Comparison of ENCODE assay signal across 38 cellular contexts in the genomic region with DNA sequence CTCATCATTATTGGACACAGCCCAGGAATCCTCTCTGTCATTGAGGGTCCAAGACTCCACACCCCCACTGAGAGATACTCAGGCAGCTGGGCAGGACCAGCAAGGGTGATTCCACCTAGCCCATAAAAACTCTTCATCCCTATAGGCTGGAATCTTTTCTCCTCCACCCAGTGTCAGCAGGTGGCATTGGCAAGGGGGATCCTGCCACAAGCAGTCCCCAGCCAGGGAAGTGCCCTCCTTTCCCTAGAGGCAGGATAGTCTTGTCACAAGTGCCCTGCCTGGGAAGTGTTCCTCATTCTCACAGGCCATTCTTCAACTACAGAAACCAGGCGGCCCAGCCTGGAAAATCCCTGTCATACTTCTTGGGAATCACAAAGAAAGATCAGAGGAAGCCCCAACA.
"Had no signal": no experiment of that assay in that cellular context is flagged by ENCODE, and none has a peak within 500 bp of the region (broad histone marks: within the 10 kb centered on the region; RNA-seq: fewer than 3 reads in every experiment).

No MANE protein-coding gene starts in this region.

- H3K9me3 Mint-ChIP-seq: activated CD4-positive, alpha-beta T cell treated with anti-CD3 and anti-CD28 coated beads, Interleukin-2, amount 10 ng/mL, durations not matched to agents 24 days and 14 days had no signal

- H3K27ac Mint-ChIP-seq: activated B cell treated with CpG ODN at 0.5 μM for 24 hours; activated CD4-positive, alpha-beta memory T cell treated with anti-CD3 and anti-CD28 coated beads for 36 hours; activated CD4-positive, alpha-beta T cell treated with anti-CD3 and anti-CD28 coated beads, Interleukin-2, amount 10 ng/mL, durations not matched to agents 24 days and 14 days; activated CD8-positive, alpha-beta T cell treated with anti-CD3 and anti-CD28 coated beads for 36 hours; activated naive CD4-positive, alpha-beta T cell treated with anti-CD3 and anti-CD28 coated beads for 36 hours; activated naive CD4-positive, alpha-beta T cell treated with anti-CD3 and anti-CD28 coated beads, Interleukin-2, amount 50 U/mL, for 72 hours; activated naive CD8-positive, alpha-beta T cell treated with anti-CD3 and anti-CD28 coated beads for 36 hours; activated T-cell treated with anti-CD3 and anti-CD28 coated beads, Interleukin-2, amount 50 U/mL, for 72 hours; activated T-helper 1 cell treated with anti-CD3 and anti-CD28 coated beads, Interleukin-12 subunit alpha, Interleukin-12 subunit beta, Interleukin-2, Interleukin-4 antibody, amounts not matched to agents 30 ng/mL and 10 ng/mL and 1 ng/mL, durations not matched to agents 14 hours and 24 hours and 36 hours; activated T-helper 17 cell treated with anti-CD3 and anti-CD28 coated beads, Interleukin-2, amount 50 U/mL, for 72 hours; T-helper 1 cell treated with Interleukin-12 subunit alpha and Interleukin-12 subunit beta and Interleukin-4 antibody, amounts not matched to agents 30 μg/mL and 1 μg/mL, for 36 hours; T-helper 2 cell treated with Interferon-gamma antibody and Interleukin-4, amounts not matched to agents 5 μg/mL and 100 μg/mL, for 36 hours had no signal

- DNase-seq: activated B cell treated with CpG ODN at 0.5 μM for 24 hours; activated CD4-positive, alpha-beta memory T cell treated with anti-CD3 and anti-CD28 coated beads for 36 hours; activated CD4-positive, alpha-beta T cell treated with anti-CD3 and anti-CD28 coated beads for 4 hours; activated CD4-positive, alpha-beta T cell treated with anti-CD3 and anti-CD28 coated beads, Interleukin-2, amount 10 ng/mL, durations not matched to agents 24 days and 14 days; activated CD4-positive, alpha-beta T cell treated with anti-CD3 and anti-CD28 coated beads, Interleukin-2, amount 50 U/mL, for 1 hour; activated CD4-positive, alpha-beta T cell treated with anti-CD3 and anti-CD28 coated beads, Interleukin-2, amount 50 U/mL, for 4 hours; activated CD4-positive, CD25-positive, alpha-beta regulatory T cell treated with anti-CD3 and anti-CD28 coated beads, Interleukin-2, amount 50 U/mL, for 72 hours; activated CD8-positive, alpha-beta memory T cell treated with anti-CD3 and anti-CD28 coated beads, Interleukin-2, amount 50 U/mL, for 4 hours; activated CD8-positive, alpha-beta T cell treated with anti-CD3 and anti-CD28 coated beads for 36 hours; activated effector memory CD4-positive, alpha-beta T cell treated with anti-CD3 and anti-CD28 coated beads, Interleukin-2, amount 50 U/mL, for 16 hours; activated gamma-delta T cell treated with Interleukin-2 at 50 U/mL for 16 hours; activated naive CD4-positive, alpha-beta T cell; activated naive CD4-positive, alpha-beta T cell treated with anti-CD3 and anti-CD28 coated beads for 36 hours; activated naive CD4-positive, alpha-beta T cell treated with anti-CD3 and anti-CD28 coated beads, Interleukin-2, amount 50 U/mL, for 16 hours; activated naive CD8-positive, alpha-beta T cell treated with anti-CD3 and anti-CD28 coated beads for 36 hours; activated T-cell treated with anti-CD3 and anti-CD28 coated beads for 4 hours; activated T-cell treated with anti-CD3 and anti-CD28 coated beads, Interleukin-2, amount 50 U/mL, for 1 hour; activated T-cell treated with anti-CD3 and anti-CD28 coated beads, Interleukin-2, amount 50 U/mL, for 4 hours; activated T-cell treated with anti-CD3 and anti-CD28 coated beads, Interleukin-2, amount 50 U/mL, for 72 hours; amniotic stem cell; aorta; body of pancreas; brain microvascular endothelial cell; cerebellar nuclear complex; T-helper 1 cell; T-helper 2 cell; T-helper 9 cell had no signal

- H3K27ac ChIP-seq: adrenal gland, body of pancreas, brain microvascular endothelial cell, breast epithelium, VCaP had no signal

- H3K9me3 ChIP-seq: adrenal gland had no signal

- H3K4me3 ChIP-seq: adrenal gland, body of pancreas, breast epithelium had no signal

- H3K27me3 Mint-ChIP-seq: activated CD4-positive, alpha-beta T cell treated with anti-CD3 and anti-CD28 coated beads, Interleukin-2, amount 10 ng/mL, durations not matched to agents 24 days and 14 days had no signal

- H3K4me1 Mint-ChIP-seq: activated B cell treated with CpG ODN at 0.5 μM for 24 hours; activated CD4-positive, alpha-beta T cell treated with anti-CD3 and anti-CD28 coated beads, Interleukin-2, amount 10 ng/mL, durations not matched to agents 24 days and 14 days; activated naive CD8-positive, alpha-beta T cell treated with anti-CD3 and anti-CD28 coated beads for 36 hours; activated T-helper 17 cell treated with anti-CD3 and anti-CD28 coated beads, Interleukin-2, amount 50 U/mL, for 72 hours; central memory CD8-positive, alpha-beta T cell had no signal

- ATAC-seq: activated CD8-positive, alpha-beta T cell treated with anti-CD3 and anti-CD28 coated beads for 36 hours; activated naive CD4-positive, alpha-beta T cell treated with anti-CD3 and anti-CD28 coated beads, Interleukin-2, amount 50 U/mL, for 72 hours; activated T-cell treated with anti-CD3 and anti-CD28 coated beads, Interleukin-2, amount 50 U/mL, for 4 hours; activated T-cell treated with anti-CD3 and anti-CD28 coated beads, Interleukin-2, amount 50 U/mL, for 72 hours; activated T-helper 17 cell treated with anti-CD3 and anti-CD28 coated beads, Interleukin-2, amount 50 U/mL, for 72 hours; body of pancreas had no signal

- H3K36me3 ChIP-seq: adrenal gland, brain microvascular endothelial cell, breast epithelium had no signal

- H3K4me1 ChIP-seq: adrenal gland, body of pancreas, breast epithelium had no signal

- FAIRE-seq: astrocyte, TTC549 had no signal

- H3K4me3 Mint-ChIP-seq: activated B cell treated with CpG ODN at 0.5 μM for 24 hours; activated CD4-positive, alpha-beta memory T cell treated with anti-CD3 and anti-CD28 coated beads for 36 hours; activated CD4-positive, alpha-beta T cell treated with anti-CD3 and anti-CD28 coated beads, Interleukin-2, amount 10 ng/mL, durations not matched to agents 24 days and 14 days; activated CD8-positive, alpha-beta T cell treated with anti-CD3 and anti-CD28 coated beads for 36 hours; activated naive CD4-positive, alpha-beta T cell treated with anti-CD3 and anti-CD28 coated beads for 36 hours; activated naive CD8-positive, alpha-beta T cell treated with anti-CD3 and anti-CD28 coated beads for 36 hours; activated T-cell treated with anti-CD3 and anti-CD28 coated beads, Interleukin-2, amount 50 U/mL, for 4 hours; activated T-cell treated with anti-CD3 and anti-CD28 coated beads, Interleukin-2, amount 50 U/mL, for 72 hours; activated T-helper 1 cell treated with anti-CD3 and anti-CD28 coated beads, Interleukin-12 subunit alpha, Interleukin-12 subunit beta, Interleukin-2, Interleukin-4 antibody, amounts not matched to agents 30 ng/mL and 10 ng/mL and 1 ng/mL, durations not matched to agents 14 hours and 24 hours and 36 hours; activated T-helper 17 cell treated with anti-CD3 and anti-CD28 coated beads, Interleukin-2, amount 50 U/mL, for 72 hours; central memory CD8-positive, alpha-beta T cell; T-helper 1 cell treated with Interleukin-12 subunit alpha and Interleukin-12 subunit beta and Interleukin-4 antibody, amounts not matched to agents 30 μg/mL and 1 μg/mL, for 36 hours; T-helper 2 cell treated with Interferon-gamma antibody and Interleukin-4, amounts not matched to agents 5 μg/mL and 100 μg/mL, for 36 hours had no signal

- H3K36me3 Mint-ChIP-seq: activated CD4-positive, alpha-beta memory T cell treated with anti-CD3 and anti-CD28 coated beads for 36 hours; activated naive CD8-positive, alpha-beta T cell treated with anti-CD3 and anti-CD28 coated beads for 36 hours had no signal

- H3K27me3 ChIP-seq: adrenal gland, body of pancreas, brain microvascular endothelial cell, breast epithelium had no signal
